Comparison of ENCODE assay signal across 26 cellular contexts in the genomic region with DNA sequence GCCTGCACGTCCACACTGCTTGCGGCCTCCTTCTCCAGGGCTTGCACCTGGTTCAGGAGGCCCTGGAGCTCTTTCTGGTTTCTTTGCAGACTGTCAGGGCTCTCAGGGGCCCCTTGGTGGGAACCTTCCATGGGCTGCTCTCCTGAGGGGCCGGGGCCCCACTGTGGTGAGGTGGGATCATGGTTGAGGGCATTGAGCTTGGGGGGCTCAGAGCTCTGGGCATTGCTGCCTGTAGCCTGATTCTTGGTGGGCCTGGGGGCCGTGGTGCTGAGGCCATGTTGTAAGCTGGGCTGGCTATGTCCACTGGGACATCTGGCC. TPM values are rescaled to one million over a fixed set of nuclear protein-coding genes. Genes with fewer than 3 reads are reported as not detected.
"Had no signal": no experiment of that assay in that cellular context is flagged by ENCODE, and none has a peak within 500 bp of the region (broad histone marks: within the 10 kb centered on the region; RNA-seq: fewer than 3 reads in every experiment).

No MANE protein-coding gene starts in this region.

- H3K27ac Mint-ChIP-seq: activated B cell treated with CpG ODN at 0.5 μM for 24 hours; activated CD4-positive, alpha-beta T cell treated with anti-CD3 and anti-CD28 coated beads, Interleukin-2, amount 10 ng/mL, durations not matched to agents 24 days and 14 days; activated naive CD8-positive, alpha-beta T cell treated with anti-CD3 and anti-CD28 coated beads, Interleukin-2, amount 10 ng/mL, durations not matched to agents 7 days and 5 days; T-helper 1 cell treated with Interleukin-12 subunit alpha and Interleukin-12 subunit beta and Interleukin-4 antibody, amounts not matched to agents 30 μg/mL and 1 μg/mL, for 36 hours had no signal

- H3K36me3 Mint-ChIP-seq: activated naive CD8-positive, alpha-beta T cell treated with anti-CD3 and anti-CD28 coated beads, Interleukin-2, amount 10 ng/mL, durations not matched to agents 7 days and 5 days had no signal

- H3K4me3 ChIP-seq: adrenal gland, K562, Peyer's patch, SJSA1 had no signal

- H3K9me3 Mint-ChIP-seq: activated B cell treated with CpG ODN at 0.5 μM for 24 hours; activated CD4-positive, alpha-beta T cell treated with anti-CD3 and anti-CD28 coated beads, Interleukin-2, amount 10 ng/mL, durations not matched to agents 24 days and 14 days; activated naive CD8-positive, alpha-beta T cell treated with anti-CD3 and anti-CD28 coated beads, Interleukin-2, amount 10 ng/mL, durations not matched to agents 7 days and 5 days; activated T-helper 2 cell treated with anti-CD3 and anti-CD28 coated beads, Interferon-gamma antibody, Interleukin-2, Interleukin-4, amounts not matched to agents 10 μg/mL and 5 μg/mL and 100 μg/mL, durations not matched to agents 14 hours and 24 hours and 36 hours; T-helper 1 cell treated with Interleukin-12 subunit alpha and Interleukin-12 subunit beta and Interleukin-4 antibody, amounts not matched to agents 30 μg/mL and 1 μg/mL, for 36 hours had no signal

- DNase-seq: activated B cell treated with CpG ODN at 0.5 μM for 24 hours; activated CD4-positive, alpha-beta T cell treated with anti-CD3 and anti-CD28 coated beads for 1 hour; activated CD4-positive, alpha-beta T cell treated with anti-CD3 and anti-CD28 coated beads, Interleukin-2, amount 10 ng/mL, durations not matched to agents 24 days and 14 days; activated CD4-positive, alpha-beta T cell treated with anti-CD3 and anti-CD28 coated beads, Interleukin-2, amount 50 U/mL, for 48 hours; activated naive CD4-positive, alpha-beta T cell treated with anti-CD3 and anti-CD28 coated beads, Interleukin-2, amount 50 U/mL, for 16 hours; activated naive CD8-positive, alpha-beta T cell treated with anti-CD3 and anti-CD28 coated beads, Interleukin-2, amount 10 ng/mL, durations not matched to agents 7 days and 5 days; activated T-cell treated with anti-CD3 and anti-CD28 coated beads for 4 hours; activated T-cell treated with anti-CD3 and anti-CD28 coated beads, Interleukin-2, amount 50 U/mL, for 48 hours; anterior cingulate cortex; caudate nucleus; Karpas-422; MM.1S; NCI-H1105; NCI-H1436; NCI-H187; NCI-H2081 treated with DMSO at 0.1 percent for 48 hours; NCI-H446; NCI-H524; SHP77; T-helper 9 cell had no signal

- H3K9me3 ChIP-seq: adrenal gland, Peyer's patch, SJSA1 had no signal

- H3K27ac ChIP-seq: adrenal gland, SJSA1 had no signal

- H3K36me3 ChIP-seq: adrenal gland, Peyer's patch, SJSA1 had no signal

- H3K27me3 Mint-ChIP-seq: activated B cell treated with CpG ODN at 0.5 μM for 24 hours; activated CD4-positive, alpha-beta T cell treated with anti-CD3 and anti-CD28 coated beads, Interleukin-2, amount 10 ng/mL, durations not matched to agents 24 days and 14 days; activated naive CD8-positive, alpha-beta T cell treated with anti-CD3 and anti-CD28 coated beads, Interleukin-2, amount 10 ng/mL, durations not matched to agents 7 days and 5 days had no signal

- H3K4me3 Mint-ChIP-seq: activated B cell treated with CpG ODN at 0.5 μM for 24 hours; activated CD4-positive, alpha-beta T cell treated with anti-CD3 and anti-CD28 coated beads, Interleukin-2, amount 10 ng/mL, durations not matched to agents 24 days and 14 days; activated naive CD8-positive, alpha-beta T cell treated with anti-CD3 and anti-CD28 coated beads, Interleukin-2, amount 10 ng/mL, durations not matched to agents 7 days and 5 days; T-helper 1 cell treated with Interleukin-12 subunit alpha and Interleukin-12 subunit beta and Interleukin-4 antibody, amounts not matched to agents 30 μg/mL and 1 μg/mL, for 36 hours had no signal

- H3K27me3 ChIP-seq: adrenal gland, Peyer's patch, SJSA1 had no signal

- ATAC-seq: K562 had no signal

RNA-seq across cellular contexts. Expression of a gene that starts 7.5 kb away (rescaled TPM):
- total RNA-seq: activated naive CD8-positive, alpha-beta T cell treated with anti-CD3 and anti-CD28 coated beads, Interleukin-2, amount 10 ng/mL, durations not matched to agents 7 days and 5 days had no signal
